In genomic region chr10:18793951-18794350, GRCh38 we compare ENCODE assay signal across 10 cellular contexts.
DNase-seq lines count a peak whose midpoint lies in the region; ATAC-seq, FAIRE-seq and TF ChIP-seq lines count a peak whose summit lies in the region.
"Had no signal": no experiment of that assay in that cellular context is flagged by ENCODE, and none has a peak within 500 bp of the region (broad histone marks: within the 10 kb centered on the region; RNA-seq: fewer than 3 reads in every experiment).

No MANE protein-coding gene starts in this region.

- H2AFZ ChIP-seq in HCT116 (ENCODE audit: low read depth, low read length, poor library complexity, severe bottlenecking) (no peak overlapping the region), hepatocyte (no peak overlapping the region)

- H3K9me2 ChIP-seq in HCT116 (ENCODE audit: insufficient read depth) (no peaks in the 10 kb centered on the region), hepatocyte (replicated peaks; ENCODE audit: insufficient read depth) (no peaks in the 10 kb centered on the region)

- no peak overlapping the region for H3K9ac ChIP-seq in HCT116 (ENCODE audit: low read length)

- intact Hi-C loops in HCT116 (cut with micrococcal nuclease), result no loop called here

- H3K4me3 ChIP-seq in A549 (no peak overlapping the region), HCT116 (replicated peaks in 1 of 2; ENCODE audit: low read depth in 1 of 2, low read length in 2 of 2) (no peak overlapping the region), hepatocyte (no peak overlapping the region)
- no peak overlapping the region for H3K4me3 ChIP-seq in CD8-positive, alpha-beta memory T cell (ENCODE audit: low read length)

- TF ChIP-seq CTCF in A549 (IDR thresholded peaks at IDR 0.05), result peak; percentile 39; the same call in 1 of the 3 replicates
- peak in 2 of 3 experiments; percentile 31 to 52; a peak in 4 of 6 replicates for TF ChIP-seq CTCF in HCT116 (IDR thresholded peaks at IDR 0.05 in 2 of 3, conservative IDR thresholded peaks at IDR 0.05 in 1 of 3; ENCODE audit: borderline replicate concordance in 1 of 3, insufficient read depth in 1 of 3, low read depth in 2 of 3, low read length in 2 of 3)
- TF ChIP-seq CTCF in hepatocyte (IDR thresholded peaks at IDR 0.05; ENCODE audit: poor library complexity), result peak; percentile 63

- CTCF ChIA-PET in A549 (lab: Yijun Ruan, JAX) (interaction anchor here (0.6 to 1.7 kb wide), 4 partner anchors 9 to 102 kb away, joined by 3 to 5 read pairs (median 3); no protein-coding TSS in a partner anchor), HCT116 (lab: Charles Lee) (interaction anchor here (0.9 to 1.3 kb wide), 2 partner anchors 17 to 1975 kb away, joined by 3 to 6 read pairs; no protein-coding TSS in a partner anchor)
- CTCF ChIA-PET in CD8-positive, alpha-beta memory T cell (lab: Charles Lee), result no interaction called here

- H3K27ac Mint-ChIP-seq in CD8-positive, alpha-beta memory T cell, result no peak overlapping the region
- H3K27ac Mint-ChIP-seq: natural killer cell treated with Interleukin-12 subunit alpha and Interleukin-12 subunit beta and Interleukin-15 and Interleukin-18, amount 100 ng/mL, for 72 hours had no signal

- no peak for FAIRE-seq in A549 (lab: Jason Lieb, UNC)

- no peaks in the 10 kb centered on the region for H3K79me2 ChIP-seq in HCT116 (ENCODE audit: insufficient read depth, low read length)
- H3K79me2 ChIP-seq in hepatocyte, result no peaks in the 10 kb centered on the region

- TF ChIP-seq RAD21 in A549 (conservative IDR thresholded peaks at IDR 0.05 in 1 of 2, IDR thresholded peaks at IDR 0.05 in 1 of 2) (peak; percentile 32 to 40; a peak in 4 of 5 replicates), HCT116 (IDR thresholded peaks at IDR 0.05; ENCODE audit: low read depth) (peak; percentile 27; the same call in 1 of the 2 replicates)

- POLR2A ChIA-PET in A549 (lab: Yijun Ruan, JAX) (interaction anchor here (0.6 to 0.7 kb wide), 2 partner anchors 20 to 135 kb away, joined by 3 read pairs; no protein-coding TSS in a partner anchor), HCT116 (lab: Charles Lee) (no interaction called here)
- POLR2A ChIA-PET in CD8-positive, alpha-beta memory T cell (lab: Charles Lee), result no interaction called here

- 8% methylated on average over 3 of the region's 3 CpGs for WGBS in A549 (ENCODE audit: missing lambda C conversion rate)
- WGBS in hepatocyte (ENCODE audit: low lambda C conversion rate, missing lambda C conversion rate), result 47% methylated on average over 3 of the region's 3 CpGs

- H3K36me3 ChIP-seq in HCT116 (ENCODE audit: control insufficient read depth in 1 of 2, insufficient read depth in 2 of 2, low read length in 2 of 2) (no peaks in the 10 kb centered on the region), hepatocyte (replicated peaks; ENCODE audit: insufficient read depth, low read depth) (no peaks in the 10 kb centered on the region)
- H3K36me3 ChIP-seq in CD8-positive, alpha-beta memory T cell (ENCODE audit: insufficient read depth, low read length), result no peaks in the 10 kb centered on the region

- no peak for TF ChIP-seq EP300 in A549 (IDR thresholded peaks at IDR 0.05)

- H3K27ac ChIP-seq in A549 (no peak overlapping the region), HCT116 (ENCODE audit: low read depth, low read length) (no peak overlapping the region), hepatocyte (no peak overlapping the region)
- no peak overlapping the region for H3K27ac ChIP-seq in CD8-positive, alpha-beta memory T cell (ENCODE audit: low read depth, low read length)

- BruUV-seq in HCT116 (replicated peaks; lab: Mats Ljungman, UMichigan), result no TSS peak

- peak in 1 of 2 experiments; percentile 59; a peak in 2 of 6 replicates for ATAC-seq in A549
- ATAC-seq in HCT116, result no peak
- ATAC-seq in HG03280 (IDR thresholded peaks at IDR 0.05; ENCODE audit: unreplicated experiment), result no peak
- ATAC-seq: natural killer cell treated with Interleukin-12 subunit alpha and Interleukin-12 subunit beta and Interleukin-15 and Interleukin-18, amount 100 ng/mL, for 72 hours had no signal

- no peaks in the 10 kb centered on the region for H3K4me1 ChIP-seq in A549
- no peaks in the 10 kb centered on the region for H3K4me1 ChIP-seq in HCT116 (ENCODE audit: control insufficient read depth in 1 of 2, insufficient read depth in 2 of 2, low read length in 2 of 2)
- H3K4me1 ChIP-seq in hepatocyte (ENCODE audit: insufficient read depth), result no peaks in the 10 kb centered on the region
- no peaks in the 10 kb centered on the region for H3K4me1 ChIP-seq in CD8-positive, alpha-beta memory T cell (ENCODE audit: insufficient read depth, low read length)

- peak; percentile 3 to 45 for DNase-seq in A549 (ENCODE audit: low read depth in 1 of 2, low spot score in 1 of 2)
- peak; percentile 6 for DNase-seq in HCT116 (ENCODE audit: low read depth, low spot score)
- DNase-seq in RPMI7951 (ENCODE audit: low read depth), result peak; percentile 18
- peak; percentile 45 for DNase-seq in hepatocyte (ENCODE audit: low spot score)
- no peak for DNase-seq in activated T-cell treated with anti-CD3 and anti-CD28 coated beads, Interleukin-2, amount 50 U/mL, for 1 hour
- no peak for DNase-seq in CD8-positive, alpha-beta memory T cell
- DNase-seq in NCI-H2227 (lab: John Stamatoyannopoulos, UW; ENCODE audit: unreplicated experiment), result no peak
- DNase-seq: activated CD4-positive, alpha-beta T cell treated with anti-CD3 and anti-CD28 coated beads for 48 hours had no signal

- H3K27me3 Mint-ChIP-seq in CD8-positive, alpha-beta memory T cell, result no peaks in the 10 kb centered on the region
- H3K27me3 Mint-ChIP-seq: natural killer cell treated with Interleukin-12 subunit alpha and Interleukin-12 subunit beta and Interleukin-15 and Interleukin-18, amount 100 ng/mL, for 72 hours had no signal

- H3K4me2 ChIP-seq in A549 (no peak overlapping the region), HCT116 (ENCODE audit: low read length) (no peak overlapping the region), hepatocyte (no peak overlapping the region)

- H3K9me3 ChIP-seq in A549 (no peaks in the 10 kb centered on the region), HCT116 (ENCODE audit: control insufficient read depth in 1 of 2, insufficient read depth in 1 of 2, low read depth in 1 of 2, low read length in 2 of 2) (no peaks in the 10 kb centered on the region), hepatocyte (ENCODE audit: low read depth) (peaks cover 4% of the 10 kb centered on the region)
- no peaks in the 10 kb centered on the region for H3K9me3 ChIP-seq in CD8-positive, alpha-beta memory T cell (ENCODE audit: low read length)

- H3K9me3 Mint-ChIP-seq in CD8-positive, alpha-beta memory T cell, result peaks cover 0 to 6% (median 4%) of the 10 kb centered on the region in 5 donors

- TF ChIP-seq POLR2A in A549 (IDR thresholded peaks at IDR 0.05; ENCODE audit: low read length) (no peak), HCT116 (IDR thresholded peaks at IDR 0.05; ENCODE audit: borderline replicate concordance, extremely low read depth, insufficient read depth, insufficient read length) (no peak)

- H3K27me3 ChIP-seq in HCT116 (ENCODE audit: insufficient read depth, low read length) (no peaks in the 10 kb centered on the region), hepatocyte (no peaks in the 10 kb centered on the region)
- H3K27me3 ChIP-seq in CD8-positive, alpha-beta memory T cell (ENCODE audit: insufficient read depth, low read length, poor library complexity, severe bottlenecking), result no peaks in the 10 kb centered on the region

- H3K4me1 Mint-ChIP-seq in CD8-positive, alpha-beta memory T cell, result no peaks in the 10 kb centered on the region

- RAD21 ChIA-PET in HCT116 (lab: Charles Lee; ENCODE audit: low non-redundant PET in 1 of 2, low total read pairs in 2 of 2, uncharacterized antibody in 2 of 2, unreplicated experiment in 2 of 2), result no interaction called here

- H3K36me3 Mint-ChIP-seq in CD8-positive, alpha-beta memory T cell, result no peaks in the 10 kb centered on the region
- H3K36me3 Mint-ChIP-seq: natural killer cell treated with Interleukin-12 subunit alpha and Interleukin-12 subunit beta and Interleukin-15 and Interleukin-18, amount 100 ng/mL, for 72 hours had no signal

- no peak overlapping the region for H3K4me3 Mint-ChIP-seq in CD8-positive, alpha-beta memory T cell
- H3K4me3 Mint-ChIP-seq: natural killer cell treated with Interleukin-12 subunit alpha and Interleukin-12 subunit beta and Interleukin-15 and Interleukin-18, amount 100 ng/mL, for 72 hours had no signal

- H4K20me1 ChIP-seq in HCT116 (ENCODE audit: insufficient read depth), result no peaks in the 10 kb centered on the region
- no peaks in the 10 kb centered on the region for H4K20me1 ChIP-seq in hepatocyte (ENCODE audit: insufficient read depth, poor library complexity, severe bottlenecking)

TF ChIP-seq in A549, 52 proteins besides CTCF, POLR2A, EP300 and RAD21:
- TF ChIP-seq SMC3 (IDR thresholded peaks at IDR 0.05) (peak; percentile 35; the same call in 2 of the 3 replicates), E2F6 (IDR thresholded peaks at IDR 0.05; ENCODE audit: borderline replicate concordance, low read depth) (no peak), NPAS2 (CRISPR knock-in tag; IDR thresholded peaks at IDR 0.05; ENCODE audit: borderline replicate concordance) (no peak)

TF ChIP-seq in HCT116, 20 proteins besides CTCF, POLR2A, EP300 and RAD21:
- TF ChIP-seq ZNF274 (IDR thresholded peaks at IDR 0.05; ENCODE audit: low read depth, low read length) (no peak), MAX (IDR thresholded peaks at IDR 0.05) (no peak), ZBTB33 (IDR thresholded peaks at IDR 0.05; ENCODE audit: extremely low read depth, insufficient replicate concordance, low read length) (no peak), SRF (IDR thresholded peaks at IDR 0.05; ENCODE audit: low read depth) (no peak), EZH2phosphoT487 (IDR thresholded peaks at IDR 0.05; ENCODE audit: borderline replicate concordance) (no peak), ZFX (IDR thresholded peaks at IDR 0.05) (no peak), EZH2 (IDR thresholded peaks at IDR 0.05) (no peak), SP1 (IDR thresholded peaks at IDR 0.05; ENCODE audit: low read depth) (no peak)

Comparison
In these comparisons a context has a peak if more than half of its experiments do, and no peak if none do; other contexts are left out.
1. DNase-seq: peak in A549 (2 of 2), HCT116 (single experiment), RPMI7951 (single experiment) and hepatocyte (single experiment); none in activated T-cell treated with anti-CD3 and anti-CD28 coated beads, Interleukin-2, amount 50 U/mL, for 1 hour (single experiment), CD8-positive, alpha-beta memory T cell (0 of 5) and NCI-H2227 (single experiment).
2. Of the 6 proteins assayed by ChIP-seq in both A549 and HCT116: peak only in A549: none; only in HCT116: none; in both: CTCF and RAD21; in neither: 4.
3. Peak in every context shown above with its lines, with median percentiles within 50 percentile points of each other: CTCF ChIP-seq.